Comparison of ENCODE assay signal across 8 cellular contexts in genomic region chr17:62064791-62065563, GRCh38. TPM values are rescaled to one million over a fixed set of nuclear protein-coding genes. Genes with fewer than 3 reads are reported as not detected.
DNase-seq lines count a peak whose midpoint lies in the region; ATAC-seq and TF ChIP-seq lines count a peak whose summit lies in the region.

Gene MED13 (minus strand): TSS chr17:62065278. CDS start chr17:62065205, 73 bp downstream.

- H3K27me3 ChIP-seq in heart right ventricle (no peaks in the 10 kb centered on the region), upper lobe of right lung (no peaks in the 10 kb centered on the region)

- peaks cover 0 to 46% (median 36%) of the 10 kb centered on the region in 9 donors for H3K4me1 ChIP-seq in heart right ventricle
- H3K4me1 ChIP-seq in upper lobe of right lung, result peaks cover 41% of the 10 kb centered on the region

- H3K9me3 ChIP-seq in heart right ventricle (no peaks in the 10 kb centered on the region), upper lobe of right lung (no peaks in the 10 kb centered on the region)

- H3K4me3 ChIP-seq in heart right ventricle (peak within 1 kb of the TSS; percentile 63 to 99 (median 94)), upper lobe of right lung (peak within 1 kb of the TSS; percentile 93)

- intact Hi-C loops in T-helper 1 cell treated with Interleukin-12 subunit alpha and Interleukin-12 subunit beta and Interleukin-4 antibody, amounts not matched to agents 30 ng/mL and 1 ng/mL, for 36 hours (cut with micrococcal nuclease), result loop anchor here (1.0 to 10.0 kb wide), 4 partner anchors 202 to 1388 kb away; partner anchors contain the start of genes BCAS3, BRIP1, METTL2A and TLK2
- intact Hi-C loops in heart right ventricle (cut with DNase I) (loop anchor here in 9 of 10 donors (2.0 to 10.0 kb wide), 9 partner anchors 60 to 1390 kb away; partner anchors contain the start of genes INTS2 (in 5 of the 9), BCAS3 (in 1 of the 9) and BRIP1 (in 1 of the 9)), posterior vena cava (cut with DNase I) (loop anchor here in 1 of 2 donors (10.0 kb wide), 1 partner anchor 140 kb away; the partner anchor contains the start of gene INTS2), upper lobe of right lung (cut with DNase I) (no loop called here)

- 0 to 1% (median 1%) methylated on average over 43 to 77 of the region's 79 CpGs for WGBS in adipose tissue, 3 donors
- WGBS in heart right ventricle, 2 donors, result 0% methylated on average over 50 to 78 of the region's 79 CpGs

- peak; percentile 48 to 78 (median 54) for ATAC-seq in heart right ventricle
- peak; percentile 76 for ATAC-seq in upper lobe of right lung

- H3K36me3 ChIP-seq in heart right ventricle (peaks cover 0 to 31% (median 0%) of the 10 kb centered on the region in 9 donors), upper lobe of right lung (peaks cover 14% of the 10 kb centered on the region)

- TF ChIP-seq CTCF in heart right ventricle (IDR thresholded peaks at IDR 0.05), result peak in 1 of 9 donors; percentile 4
- TF ChIP-seq CTCF in upper lobe of right lung (IDR thresholded peaks at IDR 0.05), result no peak

- DNase-seq in NCI-H2227 (lab: John Stamatoyannopoulos, UW; ENCODE audit: unreplicated experiment), result peak; percentile 47
- DNase-seq in NCI-H2227 treated with DMSO at 0.1 percent for 48 hours (lab: John Stamatoyannopoulos, UW), result no peak
- peak; percentile 42 for DNase-seq in HPDE6-E6E7 (ENCODE audit: extremely low spot score)
- DNase-seq in heart right ventricle, result peak; percentile 65 to 69
- DNase-seq in posterior vena cava (ENCODE audit: low spot score), result peak; percentile 91
- peak; percentile 89 for DNase-seq in upper lobe of right lung

- H3K27ac ChIP-seq in adipose tissue (ENCODE audit: low read depth, low read length) (peak within 1 kb of the TSS; percentile 98), heart right ventricle (peak within 1 kb of the TSS; percentile 92 to 100 (median 99)), upper lobe of right lung (peak within 1 kb of the TSS; percentile 98)

RNA-seq across cellular contexts. Expression of gene MED13, which starts in this region (rescaled TPM):
- 70.7 and 77.9 TPM in 2 replicates for total RNA-seq in T-helper 1 cell treated with Interleukin-12 subunit alpha and Interleukin-12 subunit beta and Interleukin-4 antibody, amounts not matched to agents 30 ng/mL and 1 ng/mL, for 36 hours
- polyA plus RNA-seq in adipose tissue (10 to 100 TPM in 1 of 3 donors, 1 to 10 TPM in 2; 4.7 to 11.9 (median 8.3) TPM), heart right ventricle (1 to 10 TPM; 4.1 to 5.8 TPM)
- total RNA-seq in heart right ventricle (10 to 100 TPM; 29.1 to 51.6 (median 37.0) TPM), posterior vena cava (10 to 100 TPM; 53.9 to 54.1 TPM), upper lobe of right lung (65.7 TPM)
